ENCODE assay signal across 2 cellular contexts in genomic region chr1:228084325-228084724, GRCh38.
TF ChIP-seq lines count a peak whose summit lies in the region.

No MANE protein-coding gene starts in this region.

TF ChIP-seq in GM12878, 131 proteins besides CTCF, POLR2A, EP300 and RAD21 (continues in another document):
- TF ChIP-seq ELK1 (IDR thresholded peaks at IDR 0.05; ENCODE audit: low read depth, low read length) (no peak), POU2F2 (IDR thresholded peaks at IDR 0.05; ENCODE audit: borderline replicate concordance, low read depth, low read length) (no peak), PRDM15 (CRISPR knock-in tag; IDR thresholded peaks at IDR 0.05) (no peak), E4F1 (IDR thresholded peaks at IDR 0.05; ENCODE audit: borderline replicate concordance, partially characterized antibody) (no peak), ZNF384 (IDR thresholded peaks at IDR 0.05; ENCODE audit: borderline replicate concordance, low read depth, low read length) (no peak), NKRF (conservative IDR thresholded peaks at IDR 0.05) (no peak), WRNIP1 (IDR thresholded peaks at IDR 0.05; ENCODE audit: borderline replicate concordance, low read depth, low read length) (0 out of 2 replicates have a peak, but pooled peaks have one; percentile 77), GATAD2B (conservative IDR thresholded peaks at IDR 0.05; ENCODE audit: low read depth) (no peak), SREBF2 (IDR thresholded peaks at IDR 0.05; ENCODE audit: low read length) (no peak), BCL3 (IDR thresholded peaks at IDR 0.05; ENCODE audit: borderline replicate concordance, insufficient read depth, low read depth, low read length, poor library complexity, severe bottlenecking) (no peak), TARDBP (IDR thresholded peaks at IDR 0.05; ENCODE audit: borderline replicate concordance) (no peak), STAT3 (IDR thresholded peaks at IDR 0.05; ENCODE audit: low read depth, low read length) (no peak), HDGF (IDR thresholded peaks at IDR 0.05) (no peak), SUPT20H (IDR thresholded peaks at IDR 0.05; ENCODE audit: borderline replicate concordance, control insufficient read depth, low read depth, low read length) (no peak)

TF ChIP-seq in liver, 16 proteins besides CTCF, POLR2A, EP300 and RAD21:
- TF ChIP-seq SP1 (IDR thresholded peaks at IDR 0.05), result no peak
- no peak for TF ChIP-seq NR2F2 (IDR thresholded peaks at IDR 0.05)
- no peak for TF ChIP-seq MAX (IDR thresholded peaks at IDR 0.05)
- TF ChIP-seq YY1 (IDR thresholded peaks at IDR 0.05), result peak; percentile 19
- no peak for TF ChIP-seq JUND (IDR thresholded peaks at IDR 0.05)
- no peak for TF ChIP-seq REST (IDR thresholded peaks at IDR 0.05)
- TF ChIP-seq FOXA2 (IDR thresholded peaks at IDR 0.05), result no peak
